25 cellular contexts compared by ENCODE assay signal in the genomic region with DNA sequence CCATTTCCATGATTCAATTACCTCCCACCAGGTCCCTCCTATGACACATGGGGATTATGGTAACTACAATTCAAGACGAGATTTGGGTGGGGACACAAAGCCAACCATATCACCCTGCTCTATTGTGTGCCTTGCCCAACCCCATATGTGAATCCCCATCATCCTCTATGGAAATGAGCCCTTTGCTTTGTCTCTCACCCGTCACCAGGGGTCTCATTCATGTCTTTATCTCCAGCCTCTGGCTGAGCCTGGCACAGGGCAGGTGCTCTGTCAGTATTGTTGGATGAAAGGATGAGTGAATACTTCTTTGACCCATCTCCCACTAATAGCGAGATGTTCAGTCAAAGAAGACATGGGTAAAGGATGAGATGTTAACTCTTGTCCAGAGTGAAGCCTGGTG.
A peak's percentile ranks its signal among the peaks of the same experiment; 100 is the strongest.
DNase-seq lines count a peak whose midpoint lies in the region; ATAC-seq, FAIRE-seq and TF ChIP-seq lines count a peak whose summit lies in the region.
"Had no signal": no experiment of that assay in that cellular context is flagged by ENCODE, and none has a peak within 500 bp of the region (broad histone marks: within the 10 kb centered on the region; RNA-seq: fewer than 3 reads in every experiment).

No MANE protein-coding gene starts in this region.

- BruUV-seq in OCI-LY7 (replicated peaks; lab: Mats Ljungman, UMichigan), result no TSS peak

- H4K20me1 ChIP-seq in Karpas-422 (ENCODE audit: insufficient read depth, low read depth, low read length) (no peaks in the 10 kb centered on the region), OCI-LY7 (ENCODE audit: insufficient read depth, low read length) (no peaks in the 10 kb centered on the region), H1 (replicated peaks in 1 of 2; ENCODE audit: control insufficient read depth in 1 of 2, insufficient read depth in 2 of 2, low read length in 2 of 2) (no peaks in the 10 kb centered on the region)
- H4K20me1 ChIP-seq: BLaER1 treated with 17β-estradiol and CSF1 and Interleukin-3, amounts not matched to agents 10 nM and 100 nM had no signal

- H3K27me3 ChIP-seq in Karpas-422 (ENCODE audit: low read length), result 0 out of 2 replicates have a peak, but pooled peaks cover 2% of the 10 kb centered on the region
- no peaks in the 10 kb centered on the region; a peak in 1 of 7 replicates for H3K27me3 ChIP-seq in H1 (replicated peaks in 1 of 4; ENCODE audit: control insufficient read depth in 3 of 4, extremely low read depth in 1 of 4, insufficient read depth in 3 of 4, low read length in 3 of 4)
- H3K27me3 ChIP-seq in stomach, result no peaks in the 10 kb centered on the region
- no peaks in the 10 kb centered on the region for H3K27me3 ChIP-seq in uterus
- H3K27me3 ChIP-seq: BLaER1 treated with 17β-estradiol and CSF1 and Interleukin-3, amounts not matched to agents 10 nM and 100 nM had no signal

- H3K27ac ChIP-seq in Karpas-422 (ENCODE audit: low read length), result no peak overlapping the region
- no peak overlapping the region for H3K27ac ChIP-seq in OCI-LY7 (ENCODE audit: low read depth, low read length, poor library complexity, severe bottlenecking)
- no peak overlapping the region for H3K27ac ChIP-seq in H1 (ENCODE audit: low read depth, low read length)
- no peak overlapping the region for H3K27ac ChIP-seq in stomach
- no peak overlapping the region for H3K27ac ChIP-seq in uterus
- H3K27ac ChIP-seq: BLaER1 treated with 17β-estradiol and CSF1 and Interleukin-3, amounts not matched to agents 10 nM and 100 nM had no signal

- H3K79me2 ChIP-seq in Karpas-422 (ENCODE audit: low read length), result no peaks in the 10 kb centered on the region
- H3K79me2 ChIP-seq in OCI-LY7 (ENCODE audit: insufficient read depth, low read depth, low read length), result no peaks in the 10 kb centered on the region
- no peaks in the 10 kb centered on the region for H3K79me2 ChIP-seq in H1 (ENCODE audit: control insufficient read depth in 1 of 2, insufficient read depth in 2 of 2, low read length in 2 of 2)

- TF ChIP-seq EP300 in H1 (IDR thresholded peaks at IDR 0.05; ENCODE audit: borderline replicate concordance in 1 of 2, low read depth in 2 of 2, low read length in 2 of 2), result no peak
- no peak for TF ChIP-seq EP300 in stomach (IDR thresholded peaks at IDR 0.05)

- no peak overlapping the region for H3K4me3 ChIP-seq in Karpas-422 (ENCODE audit: low read length)
- H3K4me3 ChIP-seq in OCI-LY7 (ENCODE audit: low read depth, low read length, poor library complexity, severe bottlenecking), result no peak overlapping the region
- H3K4me3 ChIP-seq in H1 (ENCODE audit: extremely low read depth in 1 of 4, insufficient read depth in 2 of 4, low read depth in 3 of 4, low read length in 4 of 4), result no peak overlapping the region
- H3K4me3 ChIP-seq in stomach, result no peak overlapping the region
- H3K4me3 ChIP-seq in uterus, result no peak overlapping the region
- H3K4me3 ChIP-seq: BLaER1 treated with 17β-estradiol and CSF1 and Interleukin-3, amounts not matched to agents 10 nM and 100 nM had no signal

- H3K23ac ChIP-seq in H1 (ENCODE audit: insufficient read length), result no peak overlapping the region

- ATAC-seq in HG03457 (IDR thresholded peaks at IDR 0.05; ENCODE audit: unreplicated experiment), result no peak

- WGBS in H1 (ENCODE audit: extremely low coverage in 1 of 2, insufficient coverage in 1 of 2, insufficient read length in 1 of 2, insufficient replicate concordance in 2 of 2, low coverage in 1 of 2, low lambda C conversion rate in 2 of 2, missing lambda C conversion rate in 1 of 2), 2 experiments, result 76% methylated on average over 3 of the region's 3 CpGs; no CpG with 5 or more reads in 1 of the 2 experiments
- WGBS in stomach, 5 donors, result 88 to 98% (median 93%) methylated on average over 3 of the region's 3 CpGs

- H2BK120ac ChIP-seq in H1 (replicated peaks; ENCODE audit: low read depth, low read length), result no peak overlapping the region

- H3K9ac ChIP-seq in Karpas-422 (ENCODE audit: low read length) (no peak overlapping the region), H1 (replicated peaks in 1 of 4; ENCODE audit: extremely low read depth in 1 of 4, low read depth in 3 of 4, low read length in 3 of 4) (no peak overlapping the region; a peak in 1 of 7 replicates)
- H3K9ac ChIP-seq: BLaER1 treated with 17β-estradiol and CSF1 and Interleukin-3, amounts not matched to agents 10 nM and 100 nM; SK-N-SH had no signal

- TF ChIP-seq CTCF in D721Med (IDR thresholded peaks at IDR 0.05; ENCODE audit: insufficient read depth, missing control alignments) (peak; percentile 15), OCI-LY7 (conservative IDR thresholded peaks at IDR 0.05; ENCODE audit: low read length) (peak; percentile 21; the same call in 1 of the 2 replicates), H1 (IDR thresholded peaks at IDR 0.05; ENCODE audit: control extremely low read depth in 1 of 3, insufficient read depth in 1 of 3, low read depth in 1 of 3, low read length in 3 of 3) (no peak), stomach (IDR thresholded peaks at IDR 0.05) (no peak), uterus (IDR thresholded peaks at IDR 0.05) (no peak)

- CTCF ChIA-PET in OCI-LY7 (lab: Charles Lee; ENCODE audit: unreplicated experiment) (no interaction called here), H1 (lab: Charles Lee; ENCODE audit: partially characterized antibody) (interaction anchor here (1.9 kb wide), 1 partner anchor 150 kb away, joined by 7 read pairs; no protein-coding TSS in a partner anchor)

- TF ChIP-seq RAD21 in H1 (IDR thresholded peaks at IDR 0.05 in 1 of 2, conservative IDR thresholded peaks at IDR 0.05 in 1 of 2; ENCODE audit: low read depth in 2 of 2, low read length in 2 of 2), result no peak; a peak in 1 of 4 replicates

- H3K9me2 ChIP-seq in Karpas-422 (replicated peaks; ENCODE audit: insufficient read depth, low read length) (no peaks in the 10 kb centered on the region), OCI-LY7 (ENCODE audit: insufficient read depth, low read length) (no peaks in the 10 kb centered on the region)
- H3K9me2 ChIP-seq: SK-N-SH had no signal

- no peak overlapping the region for H3K56ac ChIP-seq in H1 (replicated peaks; ENCODE audit: insufficient read length, low read depth, low read length)

- intact Hi-C loops in OCI-LY7 (cut with micrococcal nuclease; ENCODE audit: unreplicated experiment), result loop anchor here (10.0 kb wide), 1 partner anchor 287 kb away; no protein-coding TSS in a partner anchor
- intact Hi-C loops in stomach (cut with DNase I; ENCODE audit: low total_unique reads), result no loop called here
- intact Hi-C loops in cardiac septum (cut with DNase I), result no loop called here
- intact Hi-C loops in uterus (cut with DNase I; ENCODE audit: low total_unique reads), result no loop called here

- H3K23me2 ChIP-seq in H1 (ENCODE audit: low read depth, low read length), result no peaks in the 10 kb centered on the region

- TF ChIP-seq POLR2A in H1 (IDR thresholded peaks at IDR 0.05; ENCODE audit: control extremely low read depth in 1 of 2, low read depth in 2 of 2, low read length in 2 of 2) (no peak), stomach (IDR thresholded peaks at IDR 0.05) (no peak), uterus (IDR thresholded peaks at IDR 0.05) (no peak)

- no peak overlapping the region for H2AK5ac ChIP-seq in H1 (ENCODE audit: low read depth, low read length)

- no peaks in the 10 kb centered on the region for H3K4me1 ChIP-seq in Karpas-422 (ENCODE audit: low read length)
- H3K4me1 ChIP-seq in OCI-LY7 (ENCODE audit: insufficient read depth, low read length, poor library complexity, severe bottlenecking), result no peaks in the 10 kb centered on the region
- peaks cover 0 to 5% (median 1%) of the 10 kb centered on the region in 4 experiments; a peak in 3 of 7 replicates for H3K4me1 ChIP-seq in H1 (replicated peaks in 1 of 4; ENCODE audit: control insufficient read depth in 3 of 4, insufficient read depth in 4 of 4, low read length in 3 of 4)
- no peaks in the 10 kb centered on the region for H3K4me1 ChIP-seq in stomach
- H3K4me1 ChIP-seq in uterus, result no peaks in the 10 kb centered on the region
- H3K4me1 ChIP-seq: BLaER1 treated with 17β-estradiol and CSF1 and Interleukin-3, amounts not matched to agents 10 nM and 100 nM had no signal

- 0 out of 2 replicates have a peak overlapping the region, but pooled peaks have one; percentile 18 for H2BK15ac ChIP-seq in H1 (ENCODE audit: low read length)

- no peaks in the 10 kb centered on the region for H3K79me1 ChIP-seq in H1 (ENCODE audit: low read depth, low read length)

- H2AFZ ChIP-seq in Karpas-422 (ENCODE audit: low read length), result no peak overlapping the region
- H2AFZ ChIP-seq in OCI-LY7 (ENCODE audit: low read length), result no peak overlapping the region
- H2AFZ ChIP-seq in H1 (ENCODE audit: low read length), result no peak overlapping the region

- H3K36me3 ChIP-seq in Karpas-422 (ENCODE audit: insufficient read depth, low read length), result no peaks in the 10 kb centered on the region
- H3K36me3 ChIP-seq in OCI-LY7 (ENCODE audit: insufficient read depth, low read length), result no peaks in the 10 kb centered on the region
- H3K36me3 ChIP-seq in H1 (ENCODE audit: control insufficient read depth in 2 of 4, insufficient read depth in 4 of 4, low read length in 3 of 4), result no peaks in the 10 kb centered on the region
- H3K36me3 ChIP-seq in stomach, result no peaks in the 10 kb centered on the region
- H3K36me3 ChIP-seq in uterus, result no peaks in the 10 kb centered on the region
- H3K36me3 ChIP-seq: BLaER1 treated with 17β-estradiol and CSF1 and Interleukin-3, amounts not matched to agents 10 nM and 100 nM had no signal

- H4K5ac ChIP-seq in H1 (ENCODE audit: insufficient read length, low read depth, low read length), result no peak overlapping the region

- no peak overlapping the region; the same call in 1 of the 2 replicates for H4K8ac ChIP-seq in H1 (ENCODE audit: extremely low read depth, insufficient read depth, low read length)

- no peak overlapping the region for H2BK12ac ChIP-seq in H1 (ENCODE audit: low read depth, low read length)

- no peak overlapping the region for H4K91ac ChIP-seq in H1 (replicated peaks; ENCODE audit: insufficient read length, low read length)

- H2BK20ac ChIP-seq in H1 (ENCODE audit: low read length), result no peak overlapping the region

- H3K18ac ChIP-seq in H1 (ENCODE audit: extremely low read depth, low read length), result no peak overlapping the region

- no peaks in the 10 kb centered on the region for H3K9me3 ChIP-seq in Karpas-422 (ENCODE audit: low read length)
- H3K9me3 ChIP-seq in OCI-LY7 (ENCODE audit: low read length), result no peaks in the 10 kb centered on the region
- H3K9me3 ChIP-seq in H1 (ENCODE audit: insufficient read depth in 2 of 2, low read depth in 1 of 2, low read length in 1 of 2), result no peaks in the 10 kb centered on the region
- no peaks in the 10 kb centered on the region for H3K9me3 ChIP-seq in stomach
- H3K9me3 ChIP-seq in uterus, result no peaks in the 10 kb centered on the region
- H3K9me3 ChIP-seq: SK-N-SH had no signal

- H3K14ac ChIP-seq in H1 (ENCODE audit: insufficient read length), result no peak overlapping the region

- no peak overlapping the region for H3K4me2 ChIP-seq in Karpas-422 (ENCODE audit: low read depth, low read length, poor library complexity, severe bottlenecking)
- no peak overlapping the region for H3K4me2 ChIP-seq in OCI-LY7 (ENCODE audit: low read length)
- H3K4me2 ChIP-seq in H1 (ENCODE audit: insufficient read depth in 1 of 2, low read depth in 2 of 2, low read length in 2 of 2), result no peak overlapping the region
- H3K4me2 ChIP-seq: BLaER1 treated with 17β-estradiol and CSF1 and Interleukin-3, amounts not matched to agents 10 nM and 100 nM; SK-N-SH had no signal

- FAIRE-seq in D721Med (lab: Jason Lieb, UNC) (no peak), H1 (lab: Jason Lieb, UNC) (no peak)
- FAIRE-seq: A204.1, GM12891, H54, RCC 7860 had no signal

- POLR2A ChIA-PET in OCI-LY7 (lab: Charles Lee) (no interaction called here), H1 (lab: Charles Lee; ENCODE audit: partially characterized antibody) (no interaction called here)

- DNase-seq in D721Med (ENCODE audit: insufficient read length, low spot score), result no peak
- peak; percentile 50 for DNase-seq in Karpas-422
- DNase-seq in OCI-LY7 (ENCODE audit: low spot score), result no peak
- no peak for DNase-seq in H1 (ENCODE audit: low read depth in 1 of 2, low spot score in 2 of 2)
- no peak for DNase-seq in stomach
- DNase-seq in cardiac septum (ENCODE audit: low spot score), result no peak
- DNase-seq in uterus, result no peak
- DNase-seq: CD4-positive, alpha-beta T cell; EL; GDM1; NCI-H1092; NCI-H1417 treated with DMSO at 0.1 percent for 48 hours; NCI-H187 treated with DMSO at 0.1 percent for 48 hours; NCI-H2107; NCI-H446; NCI-H524 treated with DMSO at 0.1 percent for 48 hours; OCI-M1; SK-N-SH; SW 1271 had no signal

- no peak overlapping the region for H2BK5ac ChIP-seq in H1 (ENCODE audit: low read depth, low read length)

- no peak overlapping the region for H3K4ac ChIP-seq in H1 (replicated peaks; ENCODE audit: insufficient read length, low read depth, low read length)

Comparison
In these comparisons a context has a peak if more than half of its experiments do, and no peak if none do; other contexts are left out.
1. CTCF ChIP-seq: peak in D721Med (single experiment) and OCI-LY7 (single experiment); none in H1 (0 of 3), stomach (0 of 7) and uterus (0 of 4).